In genomic region chr9:78678901-78679300, GRCh38 we compare ENCODE assay signal across 16 cellular contexts.
"Had no signal": no experiment of that assay in that cellular context is flagged by ENCODE, and none has a peak within 500 bp of the region (broad histone marks: within the 10 kb centered on the region; RNA-seq: fewer than 3 reads in every experiment).

No MANE protein-coding gene starts in this region.

- DNase-seq: effector CD8-positive, alpha-beta T cell; endodermal cell; foreskin keratinocyte; heart left ventricle; kidney; natural killer cell; right lobe of liver; small intestine; stimulated activated CD4-positive, alpha-beta T cell treated with anti-CD3 and anti-CD28 coated beads, Interleukin-15, amount 100 ng/mL, for 24 hours; stimulated activated CD4-positive, alpha-beta T cell treated with anti-CD3 and anti-CD28 coated beads, Interleukin-4, amount 100 ng/mL, for 1 hour; stimulated activated CD8-positive, alpha-beta memory T cell treated with anti-CD3 and anti-CD28 coated beads, Interleukin-4, amount 100 ng/mL, for 48 hours; stimulated activated naive CD4-positive, alpha-beta T cell; stimulated activated naive CD8-positive, alpha-beta T cell treated with anti-CD3 and anti-CD28 coated beads, Interleukin-15, amount 100 ng/mL, for 72 hours; transverse colon; upper lobe of right lung; uterus had no signal
